Comparison of ENCODE assay signal across 11 cellular contexts in genomic region chr14:36646664-36647416, GRCh38. TPM values are rescaled to one million over a fixed set of nuclear protein-coding genes. Genes with fewer than 3 reads are reported as not detected.
DNase-seq lines count a peak whose midpoint lies in the region; ATAC-seq, FAIRE-seq and TF ChIP-seq lines count a peak whose summit lies in the region.
"Had no signal": no experiment of that assay in that cellular context is flagged by ENCODE, and none has a peak within 500 bp of the region (broad histone marks: within the 10 kb centered on the region; RNA-seq: fewer than 3 reads in every experiment).

No MANE protein-coding gene starts in this region.

- H3K4me3 Mint-ChIP-seq in activated CD8-positive, alpha-beta T cell treated with anti-CD3 and anti-CD28 coated beads, Interleukin-2, amount 10 ng/mL, durations not matched to agents 7 days and 5 days = peak overlapping the region; percentile 18
- H3K4me3 Mint-ChIP-seq in activated CD8-positive, alpha-beta T cell treated with anti-CD3 and anti-CD28 coated beads for 36 hours = no peak overlapping the region
- H3K4me3 Mint-ChIP-seq: CD4-positive, alpha-beta T cell had no signal

- peak overlapping the region; percentile 19 to 64 (median 57); a peak in 7 of 8 replicates for H3K4me3 ChIP-seq in H1 (ENCODE audit: extremely low read depth in 1 of 4, insufficient read depth in 2 of 4, low read depth in 3 of 4, low read length in 4 of 4)
- peak overlapping the region; percentile 45 for H3K4me3 ChIP-seq in mesodermal cell (ENCODE audit: extremely low read depth, insufficient read depth, low read length, poor library complexity, severe bottlenecking)
- H3K4me3 ChIP-seq in upper lobe of left lung = peak overlapping the region in 3 of 4 donors; percentile 28 to 43 (median 28)

- H3K36me3 Mint-ChIP-seq in activated CD8-positive, alpha-beta T cell treated with anti-CD3 and anti-CD28 coated beads, Interleukin-2, amount 10 ng/mL, durations not matched to agents 7 days and 5 days (ENCODE audit: low read depth) = peaks cover 3% of the 10 kb centered on the region
- no peaks in the 10 kb centered on the region for H3K36me3 Mint-ChIP-seq in activated CD8-positive, alpha-beta T cell treated with anti-CD3 and anti-CD28 coated beads for 36 hours (ENCODE audit: low read depth)

- no peak overlapping the region for H2AK5ac ChIP-seq in H1 (ENCODE audit: low read depth, low read length)

- H3K18ac ChIP-seq in H1 (ENCODE audit: extremely low read depth, low read length) = no peak overlapping the region

- H3K36me3 ChIP-seq in H1 (ENCODE audit: control insufficient read depth in 2 of 4, insufficient read depth in 4 of 4, low read length in 3 of 4) = no peaks in the 10 kb centered on the region
- no peaks in the 10 kb centered on the region for H3K36me3 ChIP-seq in mesodermal cell (ENCODE audit: control insufficient read depth, insufficient read depth, low read length)
- H3K36me3 ChIP-seq in upper lobe of left lung = no peaks in the 10 kb centered on the region

- peaks cover 3% of the 10 kb centered on the region for H3K4me1 Mint-ChIP-seq in activated CD8-positive, alpha-beta T cell treated with anti-CD3 and anti-CD28 coated beads, Interleukin-2, amount 10 ng/mL, durations not matched to agents 7 days and 5 days (ENCODE audit: low read depth)
- H3K4me1 Mint-ChIP-seq in activated CD8-positive, alpha-beta T cell treated with anti-CD3 and anti-CD28 coated beads for 36 hours (ENCODE audit: low read depth) = no peaks in the 10 kb centered on the region

- WGBS in H1 (ENCODE audit: extremely low coverage in 1 of 2, insufficient coverage in 1 of 2, insufficient read length in 1 of 2, insufficient replicate concordance in 2 of 2, low coverage in 1 of 2, low lambda C conversion rate in 2 of 2, missing lambda C conversion rate in 1 of 2), 2 experiments = 3% methylated on average over 55 of the region's 55 CpGs; no CpG with 5 or more reads in 1 of the 2 experiments
- 2 to 4% methylated on average over 37 to 39 of the region's 55 CpGs for WGBS in mesodermal cell (ENCODE audit: insufficient coverage in 2 of 2), 2 experiments
- WGBS in upper lobe of left lung, 2 donors = 12% methylated on average over 16 to 35 of the region's 55 CpGs

- DNase-seq in activated CD8-positive, alpha-beta T cell treated with anti-CD3 and anti-CD28 coated beads, Interleukin-2, amount 10 ng/mL, durations not matched to agents 7 days and 5 days = no peak
- DNase-seq in activated CD8-positive, alpha-beta T cell treated with anti-CD3 and anti-CD28 coated beads for 36 hours = no peak
- DNase-seq in H1 (ENCODE audit: low read depth in 1 of 2, low spot score in 2 of 2) (peak in 1 of 2 experiments; percentile 78), upper lobe of left lung (peak in 1 of 2 donors; percentile 86), NCI-H774 (lab: John Stamatoyannopoulos, UW) (no peak), hepatic stellate cell (ENCODE audit: low spot score) (no peak), NOMO-1 treated with DMSO at 0.1 percent for 48 hours (lab: John Stamatoyannopoulos, UW; ENCODE audit: unreplicated experiment) (no peak)
- DNase-seq: CD4-positive, alpha-beta T cell had no signal

- no peak overlapping the region for H2BK12ac ChIP-seq in H1 (ENCODE audit: low read depth, low read length)

- H4K91ac ChIP-seq in H1 (replicated peaks; ENCODE audit: insufficient read length, low read length) = no peak overlapping the region

- no peaks in the 10 kb centered on the region for H3K9me3 Mint-ChIP-seq in activated CD8-positive, alpha-beta T cell treated with anti-CD3 and anti-CD28 coated beads, Interleukin-2, amount 10 ng/mL, durations not matched to agents 7 days and 5 days (ENCODE audit: insufficient read depth)
- no peaks in the 10 kb centered on the region for H3K9me3 Mint-ChIP-seq in activated CD8-positive, alpha-beta T cell treated with anti-CD3 and anti-CD28 coated beads for 36 hours
- H3K9me3 Mint-ChIP-seq: CD4-positive, alpha-beta T cell had no signal

- H3K27ac ChIP-seq in H1 (ENCODE audit: low read depth, low read length) = no peak overlapping the region
- H3K27ac ChIP-seq in mesodermal cell (ENCODE audit: low read depth, low read length, severe bottlenecking) = no peak overlapping the region
- H3K27ac ChIP-seq in upper lobe of left lung = no peak overlapping the region
- H3K27ac ChIP-seq: HL-60 had no signal

- H3K23ac ChIP-seq in H1 (ENCODE audit: insufficient read length) = no peak overlapping the region

- no peaks in the 10 kb centered on the region for H3K79me2 ChIP-seq in H1 (ENCODE audit: control insufficient read depth in 1 of 2, insufficient read depth in 2 of 2, low read length in 2 of 2)

- H4K8ac ChIP-seq in H1 (ENCODE audit: extremely low read depth, insufficient read depth, low read length) = peak overlapping the region; percentile 77

- peak overlapping the region; percentile 73 to 93 for H3K4me2 ChIP-seq in H1 (ENCODE audit: insufficient read depth in 1 of 2, low read depth in 2 of 2, low read length in 2 of 2)

- no peak overlapping the region for H2BK5ac ChIP-seq in H1 (ENCODE audit: low read depth, low read length)

- intact Hi-C loops in activated CD8-positive, alpha-beta T cell treated with anti-CD3 and anti-CD28 coated beads for 36 hours (cut with micrococcal nuclease) = no loop called here

- no peak overlapping the region for H3K27ac Mint-ChIP-seq in activated CD8-positive, alpha-beta T cell treated with anti-CD3 and anti-CD28 coated beads, Interleukin-2, amount 10 ng/mL, durations not matched to agents 7 days and 5 days
- no peak overlapping the region for H3K27ac Mint-ChIP-seq in activated CD8-positive, alpha-beta T cell treated with anti-CD3 and anti-CD28 coated beads for 36 hours
- H3K27ac Mint-ChIP-seq: CD4-positive, alpha-beta T cell had no signal

- no peaks in the 10 kb centered on the region for H3K9me3 ChIP-seq in H1 (ENCODE audit: insufficient read depth in 2 of 2, low read depth in 1 of 2, low read length in 1 of 2)
- H3K9me3 ChIP-seq in mesodermal cell (ENCODE audit: control insufficient read depth, low read length) = no peaks in the 10 kb centered on the region
- no peaks in the 10 kb centered on the region for H3K9me3 ChIP-seq in upper lobe of left lung

- peaks cover 2 to 9% of the 10 kb centered on the region in 2 experiments for H4K20me1 ChIP-seq in H1 (replicated peaks in 1 of 2; ENCODE audit: control insufficient read depth in 1 of 2, insufficient read depth in 2 of 2, low read length in 2 of 2)

- no peak overlapping the region for H3K4ac ChIP-seq in H1 (replicated peaks; ENCODE audit: insufficient read length, low read depth, low read length)

- CTCF ChIA-PET in activated CD8-positive, alpha-beta T cell treated with anti-CD3 and anti-CD28 coated beads, Interleukin-2, amount 10 ng/mL, durations not matched to agents 7 days and 5 days (lab: Charles Lee) = no interaction called here
- CTCF ChIA-PET in activated CD8-positive, alpha-beta T cell treated with anti-CD3 and anti-CD28 coated beads for 36 hours (lab: Charles Lee) = interaction anchor here (0.9 to 1.5 kb wide), 3 partner anchors 9 to 11 kb away, joined by 3 to 5 read pairs (median 3); no protein-coding TSS in a partner anchor
- CTCF ChIA-PET in H1 (lab: Charles Lee; ENCODE audit: partially characterized antibody) = interaction anchor here (0.7 to 11.6 kb wide), 30 partner anchors 7 to 507 kb away, joined by 3 to 132 read pairs (median 6); partner anchors contain the start of genes NKX2-8 and PAX9

- peaks cover 2% of the 10 kb centered on the region; the same call in 1 of the 2 replicates for H3K79me1 ChIP-seq in H1 (ENCODE audit: low read depth, low read length)

- H3K4me1 ChIP-seq in H1 (replicated peaks in 1 of 4; ENCODE audit: control insufficient read depth in 3 of 4, insufficient read depth in 4 of 4, low read length in 3 of 4) = peaks cover 0 to 15% (median 7%) of the 10 kb centered on the region in 4 experiments; a peak in 6 of 7 replicates
- no peaks in the 10 kb centered on the region for H3K4me1 ChIP-seq in mesodermal cell (ENCODE audit: control insufficient read depth, insufficient read depth, low read length, poor library complexity, severe bottlenecking)
- H3K4me1 ChIP-seq in upper lobe of left lung = peaks cover 11 to 21% (median 18%) of the 10 kb centered on the region in 4 donors

- POLR2A ChIA-PET in activated CD8-positive, alpha-beta T cell treated with anti-CD3 and anti-CD28 coated beads, Interleukin-2, amount 10 ng/mL, durations not matched to agents 7 days and 5 days (lab: Charles Lee) = no interaction called here
- POLR2A ChIA-PET in activated CD8-positive, alpha-beta T cell treated with anti-CD3 and anti-CD28 coated beads for 36 hours (lab: Charles Lee) = no interaction called here
- POLR2A ChIA-PET in H1 (lab: Charles Lee; ENCODE audit: partially characterized antibody) = interaction anchor here (1.1 to 1.3 kb wide), 2 partner anchors 132 to 525 kb away, joined by 3 to 4 read pairs; partner anchors contain the start of gene SLC25A21

- peak; percentile 56 to 59; a peak in 3 of 4 replicates for TF ChIP-seq RAD21 in H1 (IDR thresholded peaks at IDR 0.05 in 1 of 2, conservative IDR thresholded peaks at IDR 0.05 in 1 of 2; ENCODE audit: low read depth in 2 of 2, low read length in 2 of 2)

- H3K27me3 ChIP-seq in H1 (replicated peaks in 1 of 4; ENCODE audit: control insufficient read depth in 3 of 4, extremely low read depth in 1 of 4, insufficient read depth in 3 of 4, low read length in 3 of 4) (peaks cover 62 to 73% (median 71%) of the 10 kb centered on the region in 4 experiments), upper lobe of left lung (peaks cover 0 to 38% (median 17%) of the 10 kb centered on the region in 4 donors)

- FAIRE-seq in H1 (lab: Jason Lieb, UNC) = no peak

- no peak overlapping the region for H4K5ac ChIP-seq in H1 (ENCODE audit: insufficient read length, low read depth, low read length)

- peaks cover 45% of the 10 kb centered on the region for H3K27me3 Mint-ChIP-seq in activated CD8-positive, alpha-beta T cell treated with anti-CD3 and anti-CD28 coated beads, Interleukin-2, amount 10 ng/mL, durations not matched to agents 7 days and 5 days (ENCODE audit: low read depth)
- H3K27me3 Mint-ChIP-seq in activated CD8-positive, alpha-beta T cell treated with anti-CD3 and anti-CD28 coated beads for 36 hours = peaks cover 52% of the 10 kb centered on the region

- TF ChIP-seq CTCF in activated CD8-positive, alpha-beta T cell treated with anti-CD3 and anti-CD28 coated beads for 36 hours (IDR thresholded peaks at IDR 0.05) = no peak
- TF ChIP-seq CTCF in H1 (IDR thresholded peaks at IDR 0.05; ENCODE audit: control extremely low read depth in 1 of 3, insufficient read depth in 1 of 3, low read depth in 1 of 3, low read length in 3 of 3) (peak; percentile 30 to 57 (median 42)), upper lobe of left lung (IDR thresholded peaks at IDR 0.05) (no peak)

- TF ChIP-seq EP300 in H1 (IDR thresholded peaks at IDR 0.05; ENCODE audit: borderline replicate concordance in 1 of 2, low read depth in 2 of 2, low read length in 2 of 2) (no peak), upper lobe of left lung (IDR thresholded peaks at IDR 0.05) (no peak)

- no peak for ATAC-seq in activated CD8-positive, alpha-beta T cell treated with anti-CD3 and anti-CD28 coated beads, Interleukin-2, amount 10 ng/mL, durations not matched to agents 7 days and 5 days
- no peak for ATAC-seq in activated CD8-positive, alpha-beta T cell treated with anti-CD3 and anti-CD28 coated beads for 36 hours
- ATAC-seq in upper lobe of left lung (ENCODE audit: low FRiP score in 2 of 2) = peak; percentile 44 to 58

- H2BK15ac ChIP-seq in H1 (ENCODE audit: low read length) = no peak overlapping the region

- no peak overlapping the region for H3K56ac ChIP-seq in H1 (replicated peaks; ENCODE audit: insufficient read length, low read depth, low read length)

- no peak overlapping the region for H2AFZ ChIP-seq in H1 (ENCODE audit: low read length)

- H2BK20ac ChIP-seq in H1 (ENCODE audit: low read length) = no peak overlapping the region

- H2BK120ac ChIP-seq in H1 (replicated peaks; ENCODE audit: low read depth, low read length) = no peak overlapping the region

- no peak for TF ChIP-seq POLR2A in H1 (IDR thresholded peaks at IDR 0.05; ENCODE audit: control extremely low read depth in 1 of 2, low read depth in 2 of 2, low read length in 2 of 2)
- TF ChIP-seq POLR2A in upper lobe of left lung (IDR thresholded peaks at IDR 0.05) = no peak

- H3K14ac ChIP-seq in H1 (ENCODE audit: insufficient read length) = no peak overlapping the region

- H3K23me2 ChIP-seq in H1 (ENCODE audit: low read depth, low read length) = peaks cover 11% of the 10 kb centered on the region; the same call in 1 of the 2 replicates

- H3K9ac ChIP-seq in H1 (replicated peaks in 1 of 4; ENCODE audit: extremely low read depth in 1 of 4, low read depth in 3 of 4, low read length in 3 of 4) = no peak overlapping the region

RNA-seq across cellular contexts. Expression of gene PAX9, which starts 14.8 kb away (rescaled TPM):
- total RNA-seq in activated CD8-positive, alpha-beta T cell treated with anti-CD3 and anti-CD28 coated beads, Interleukin-2, amount 10 ng/mL, durations not matched to agents 7 days and 5 days = not detected
- total RNA-seq in activated CD8-positive, alpha-beta T cell treated with anti-CD3 and anti-CD28 coated beads for 36 hours = not detected
- total RNA-seq in H1 (2021; fragmentation: NEBNext Ultra II Directional; extraction: Animal tissue kit (Norgen Biotek cat#: 25700)) = not detected in 2 replicates
- 0.05 TPM in 1 of 2 replicates, not detected in the other for polyA plus RNA-seq in H1 (2011; rRNA removed)
- polyA plus RNA-seq in H1 (2011; cell fraction: cytosol; rRNA removed) = not detected
- not detected for polyA plus RNA-seq in H1 (2011; cell fraction: nucleus; rRNA removed)
- 0.20 to 0.35 TPM (median 0.22 TPM) in 4 replicates for polyA plus RNA-seq in H1 (2012, experiment 1 of 2)
- polyA plus RNA-seq in H1 (2012, experiment 2 of 2) = 0.04 TPM
- 0.02 TPM for polyA plus RNA-seq in H1 (2013, experiment 1 of 2)
- polyA plus RNA-seq in H1 (2013, experiment 2 of 2) = not detected
- polyA minus RNA-seq in H1 (2011; rRNA and poly(A)+ RNA removed) = not detected in 2 replicates
- polyA minus RNA-seq in H1 (2011; cell fraction: cytosol; rRNA and poly(A)+ RNA removed) = not detected
- polyA minus RNA-seq in H1 (2011; cell fraction: nucleus; rRNA and poly(A)+ RNA removed) = not detected
- 0.15 TPM for polyA plus RNA-seq in mesodermal cell (2013, experiment 1 of 2)
- 0.20 TPM for polyA plus RNA-seq in mesodermal cell (2013, experiment 2 of 2)
- 10 to 100 TPM in 2 of 6 donors, 1 to 10 TPM in 3, under 1 TPM in 1; 0.83 to 12.7 (median 4.7) TPM for total RNA-seq in upper lobe of left lung
- total RNA-seq: activated CD8-positive, alpha-beta memory T cell treated with anti-CD3 and anti-CD28 coated beads for 36 hours; CD4-positive, alpha-beta T cell had no signal

Comparison
In these comparisons a context has a peak if more than half of its experiments do, and no peak if none do; other contexts are left out.
1. ATAC-seq: peak in upper lobe of left lung (2 of 2); none in activated CD8-positive, alpha-beta T cell treated with anti-CD3 and anti-CD28 coated beads, Interleukin-2, amount 10 ng/mL, durations not matched to agents 7 days and 5 days (single experiment) and activated CD8-positive, alpha-beta T cell treated with anti-CD3 and anti-CD28 coated beads for 36 hours (single experiment).
2. CTCF ChIP-seq: peak in H1 (3 of 3); none in activated CD8-positive, alpha-beta T cell treated with anti-CD3 and anti-CD28 coated beads for 36 hours (single experiment) and upper lobe of left lung (0 of 6).
3. Peak in every context shown above with its lines, with median percentiles within 50 percentile points of each other: H3K4me3 ChIP-seq.